In the genomic region with DNA sequence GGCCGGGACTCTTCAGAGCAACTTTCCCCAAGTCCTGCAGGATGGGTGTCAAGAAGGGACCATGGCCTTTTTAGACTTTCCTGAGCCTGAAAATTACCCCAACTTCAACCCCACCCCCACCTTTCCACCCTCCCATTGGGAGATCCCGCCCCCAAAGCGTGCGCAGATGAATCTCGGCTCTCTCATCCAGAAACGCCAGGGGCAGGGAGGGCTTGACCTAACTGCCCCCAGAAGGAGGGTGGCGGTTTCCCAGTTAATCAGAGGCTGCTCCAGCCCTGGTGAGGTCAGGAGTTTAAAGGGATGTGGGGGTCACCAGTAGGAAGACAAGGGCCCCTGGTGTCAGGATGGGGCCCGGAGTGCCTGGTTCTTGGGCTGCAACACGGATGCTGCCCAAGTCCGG, we compare ENCODE assay signal across 2 cellular contexts.
TF ChIP-seq lines count a peak whose summit lies in the region.

No MANE protein-coding gene starts in this region.

TF ChIP-seq in HCT116, 20 proteins besides CTCF, POLR2A, EP300 and RAD21:
- TF ChIP-seq SRF (IDR thresholded peaks at IDR 0.05; ENCODE audit: low read depth) (no peak), EZH2 (IDR thresholded peaks at IDR 0.05) (no peak), EZH2phosphoT487 (IDR thresholded peaks at IDR 0.05; ENCODE audit: borderline replicate concordance) (no peak), SIN3A (IDR thresholded peaks at IDR 0.05; ENCODE audit: low read depth) (no peak), POLR2AphosphoS5 (IDR thresholded peaks at IDR 0.05; ENCODE audit: low read depth, low read length) (no peak)

TF ChIP-seq in H1, 55 proteins besides CTCF, POLR2A, EP300 and RAD21:
- no peak for TF ChIP-seq NANOG (IDR thresholded peaks at IDR 0.05; ENCODE audit: insufficient read depth, low read depth, low read length, poor library complexity, severe bottlenecking)
- no peak for TF ChIP-seq CHD2 (IDR thresholded peaks at IDR 0.05; ENCODE audit: low read length)
- TF ChIP-seq HDAC2 (IDR thresholded peaks at IDR 0.05; ENCODE audit: borderline replicate concordance in 1 of 2, low read depth in 2 of 2, low read length in 2 of 2): no peak
- TF ChIP-seq BACH1 (IDR thresholded peaks at IDR 0.05; ENCODE audit: low read length): no peak
- TF ChIP-seq BRCA1 (IDR thresholded peaks at IDR 0.05; ENCODE audit: low read depth, low read length): no peak
- TF ChIP-seq CBX5 (IDR thresholded peaks at IDR 0.05; ENCODE audit: low read depth, low read length): no peak
- no peak for TF ChIP-seq RXRA (IDR thresholded peaks at IDR 0.05; ENCODE audit: insufficient read depth, low read depth, low read length)
- TF ChIP-seq KDM5A (IDR thresholded peaks at IDR 0.05; ENCODE audit: low read length): no peak
- TF ChIP-seq, protein P1, sequence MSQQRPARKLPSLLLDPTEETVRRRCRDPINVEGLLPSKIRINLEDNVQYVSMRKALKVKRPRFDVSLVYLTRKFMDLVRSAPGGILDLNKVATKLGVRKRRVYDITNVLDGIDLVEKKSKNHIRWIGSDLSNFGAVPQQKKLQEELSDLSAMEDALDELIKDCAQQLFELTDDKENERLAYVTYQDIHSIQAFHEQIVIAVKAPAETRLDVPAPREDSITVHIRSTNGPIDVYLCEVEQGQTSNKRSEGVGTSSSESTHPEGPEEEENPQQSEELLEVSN (IDR thresholded peaks at IDR 0.05): no peak
- no peak for TF ChIP-seq TAF1 (IDR thresholded peaks at IDR 0.05; ENCODE audit: low read depth, low read length)
- no peak for TF ChIP-seq NRF1 (IDR thresholded peaks at IDR 0.05; ENCODE audit: low read depth, low read length)
- TF ChIP-seq POLR2AphosphoS5 (IDR thresholded peaks at IDR 0.05; ENCODE audit: low read depth, low read length): no peak
- no peak for TF ChIP-seq TAF7 (optimal IDR thresholded peaks at IDR 0.05; ENCODE audit: borderline replicate concordance, low read depth, low read length)
- no peak for TF ChIP-seq SIX5 (IDR thresholded peaks at IDR 0.05; ENCODE audit: low read depth, low read length)
- TF ChIP-seq JUN (IDR thresholded peaks at IDR 0.05; ENCODE audit: low read depth, low read length): no peak
- TF ChIP-seq YY1 (IDR thresholded peaks at IDR 0.05; ENCODE audit: low read depth, low read length): no peak
- TF ChIP-seq BCL11A (IDR thresholded peaks at IDR 0.05; ENCODE audit: low read depth in 2 of 2, low read length in 2 of 2): no peak
- no peak for TF ChIP-seq RFX5 (IDR thresholded peaks at IDR 0.05; ENCODE audit: borderline replicate concordance, low read depth, low read length)
